ENCODE assay signal across 19 cellular contexts in genomic region chr6:150617062-150617461, GRCh38. TPM values are rescaled to one million over a fixed set of nuclear protein-coding genes. Genes with fewer than 3 reads are reported as not detected.
DNase-seq lines count a peak whose midpoint lies in the region; ATAC-seq and TF ChIP-seq lines count a peak whose summit lies in the region.
"Had no signal": no experiment of that assay in that cellular context is flagged by ENCODE, and none has a peak within 500 bp of the region (broad histone marks: within the 10 kb centered on the region; RNA-seq: fewer than 3 reads in every experiment).

No MANE protein-coding gene starts in this region.

- H3K36me3 ChIP-seq in A673 (ENCODE audit: insufficient read depth, low read length, poor library complexity, severe bottlenecking), result no peaks in the 10 kb centered on the region
- no peaks in the 10 kb centered on the region; the same call in 1 of the 2 replicates for H3K36me3 ChIP-seq in Karpas-422 (ENCODE audit: insufficient read depth, low read length)
- H3K36me3 ChIP-seq in mammary epithelial cell (ENCODE audit: insufficient read depth, low read length), result no peaks in the 10 kb centered on the region
- H3K36me3 ChIP-seq in CD8-positive, alpha-beta memory T cell (ENCODE audit: insufficient read depth, low read length), result no peaks in the 10 kb centered on the region
- H3K36me3 ChIP-seq: MG63 had no signal

- ATAC-seq in activated T-cell treated with anti-CD3 and anti-CD28 coated beads, Interleukin-2, amount 50 U/mL, for 72 hours (replicated peaks in 1 of 2), result no peak
- ATAC-seq: A549 had no signal

- peaks cover 88% of the 10 kb centered on the region for H3K4me1 Mint-ChIP-seq in endothelial cell (ENCODE audit: unreplicated experiment)
- H3K4me1 Mint-ChIP-seq in progenitor cell of endocrine pancreas (ENCODE audit: low read depth), result peaks cover 53% of the 10 kb centered on the region
- H3K4me1 Mint-ChIP-seq in activated T-cell treated with anti-CD3 and anti-CD28 coated beads, Interleukin-2, amount 50 U/mL, for 72 hours (ENCODE audit: low read depth), result peaks cover 17% of the 10 kb centered on the region
- no peaks in the 10 kb centered on the region for H3K4me1 Mint-ChIP-seq in CD8-positive, alpha-beta memory T cell

- H3K27me3 ChIP-seq in A673 (replicated peaks; ENCODE audit: insufficient read depth, low read depth, low read length, poor library complexity) (no peaks in the 10 kb centered on the region), Karpas-422 (ENCODE audit: low read length) (no peaks in the 10 kb centered on the region), mammary epithelial cell (ENCODE audit: insufficient read depth, low read length) (no peaks in the 10 kb centered on the region)
- no peaks in the 10 kb centered on the region for H3K27me3 ChIP-seq in CD8-positive, alpha-beta memory T cell (ENCODE audit: insufficient read depth, low read length, poor library complexity, severe bottlenecking)
- H3K27me3 ChIP-seq: MG63 had no signal

- no peaks in the 10 kb centered on the region for H3K9me2 ChIP-seq in Karpas-422 (replicated peaks; ENCODE audit: insufficient read depth, low read length)

- in situ Hi-C loops in mammary epithelial cell (cut with MboI; ENCODE audit: low sequenced_read_pairs in 2 of 2), result no loop called here

- peak overlapping the region; percentile 72 for H3K27ac ChIP-seq in A673 (ENCODE audit: low read depth, low read length, poor library complexity, severe bottlenecking)
- peak overlapping the region; percentile 97 for H3K27ac ChIP-seq in Karpas-422 (ENCODE audit: low read length)
- H3K27ac ChIP-seq in mammary epithelial cell (ENCODE audit: insufficient read depth, low read depth, low read length), result no peak overlapping the region
- no peak overlapping the region for H3K27ac ChIP-seq in CD8-positive, alpha-beta memory T cell (ENCODE audit: low read depth, low read length)
- H3K27ac ChIP-seq: A549, KMS-11 had no signal

- H3K4me2 ChIP-seq in Karpas-422 (ENCODE audit: low read depth, low read length, poor library complexity, severe bottlenecking), result peak overlapping the region; percentile 57
- no peak overlapping the region for H3K4me2 ChIP-seq in mammary epithelial cell (ENCODE audit: insufficient read depth, low read depth, low read length)
- H3K4me2 ChIP-seq: A549, KMS-11 had no signal

- POLR2A ChIA-PET in A673 (lab: Charles Lee; ENCODE audit: low non-redundant PET), result no interaction called here
- POLR2A ChIA-PET in CD8-positive, alpha-beta memory T cell (lab: Charles Lee), result no interaction called here

- peak overlapping the region; percentile 65 for H3K4me3 Mint-ChIP-seq in endothelial cell (ENCODE audit: unreplicated experiment)
- no peak overlapping the region for H3K4me3 Mint-ChIP-seq in progenitor cell of endocrine pancreas (ENCODE audit: low read depth)
- H3K4me3 Mint-ChIP-seq in activated T-cell treated with anti-CD3 and anti-CD28 coated beads, Interleukin-2, amount 50 U/mL, for 72 hours, result no peak overlapping the region
- no peak overlapping the region for H3K4me3 Mint-ChIP-seq in CD8-positive, alpha-beta memory T cell
- H3K4me3 Mint-ChIP-seq: CD14-positive monocyte had no signal

- H4K20me1 ChIP-seq in Karpas-422 (ENCODE audit: insufficient read depth, low read depth, low read length) (peaks cover 20% of the 10 kb centered on the region; the same call in 1 of the 2 replicates), mammary epithelial cell (ENCODE audit: insufficient read depth, low read length) (no peaks in the 10 kb centered on the region)

- BruUV-seq in A673 (replicated peaks; lab: Mats Ljungman, UMichigan) (no TSS peak), mammary epithelial cell (replicated peaks; lab: Mats Ljungman, UMichigan) (no TSS peak)

- peak overlapping the region; percentile 16 for H3K4me3 ChIP-seq in A673 (ENCODE audit: low read depth, low read length, poor library complexity, severe bottlenecking)
- peak overlapping the region; percentile 6; the same call in 1 of the 2 replicates for H3K4me3 ChIP-seq in Karpas-422 (ENCODE audit: low read length)
- H3K4me3 ChIP-seq in mammary epithelial cell (replicated peaks in 1 of 3; ENCODE audit: insufficient read depth in 1 of 3, low read depth in 2 of 3, low read length in 3 of 3), result no peak overlapping the region
- H3K4me3 ChIP-seq in CD8-positive, alpha-beta memory T cell (ENCODE audit: low read length), result no peak overlapping the region
- H3K4me3 ChIP-seq: A549, MG63 had no signal

- CTCF ChIA-PET in A673 (lab: Charles Lee) (interaction anchor here (0.6 kb wide), 1 partner anchor 20 kb away, joined by 3 read pairs; no protein-coding TSS in a partner anchor), mammary epithelial cell (lab: Charles Lee; ENCODE audit: low non-redundant PET) (no interaction called here)
- CTCF ChIA-PET in CD8-positive, alpha-beta memory T cell (lab: Charles Lee), result no interaction called here

- dilution Hi-C loops in mammary epithelial cell (cut with HindIII; ENCODE audit: low sequenced_read_pairs), result no loop called here

- no peak overlapping the region for H2AFZ ChIP-seq in Karpas-422 (ENCODE audit: low read length)
- H2AFZ ChIP-seq in mammary epithelial cell (ENCODE audit: low read depth, low read length), result no peak overlapping the region

- H3K9me3 Mint-ChIP-seq in endothelial cell (ENCODE audit: unreplicated experiment) (no peaks in the 10 kb centered on the region), progenitor cell of endocrine pancreas (ENCODE audit: low read depth) (no peaks in the 10 kb centered on the region)
- H3K9me3 Mint-ChIP-seq in activated T-cell treated with anti-CD3 and anti-CD28 coated beads, Interleukin-2, amount 50 U/mL, for 72 hours, result no peaks in the 10 kb centered on the region
- H3K9me3 Mint-ChIP-seq in CD8-positive, alpha-beta memory T cell, result no peaks in the 10 kb centered on the region
- H3K9me3 Mint-ChIP-seq: CD14-positive monocyte had no signal

- H3K27me3 Mint-ChIP-seq in endothelial cell (ENCODE audit: unreplicated experiment), result peaks cover 4% of the 10 kb centered on the region
- no peaks in the 10 kb centered on the region for H3K27me3 Mint-ChIP-seq in progenitor cell of endocrine pancreas
- H3K27me3 Mint-ChIP-seq in activated T-cell treated with anti-CD3 and anti-CD28 coated beads, Interleukin-2, amount 50 U/mL, for 72 hours (ENCODE audit: low read depth), result peaks cover 35% of the 10 kb centered on the region
- H3K27me3 Mint-ChIP-seq in CD8-positive, alpha-beta memory T cell, result peaks cover 1 to 4% of the 10 kb centered on the region in 2 donors

- H3K9ac ChIP-seq in Karpas-422 (ENCODE audit: low read length) (peak overlapping the region; percentile 20), mammary epithelial cell (ENCODE audit: insufficient read depth, low read length) (no peak overlapping the region)
- H3K9ac ChIP-seq: KMS-11 had no signal

- H3K4me1 ChIP-seq in A673 (ENCODE audit: insufficient read depth, low read length, poor library complexity, severe bottlenecking), result peaks cover 39% of the 10 kb centered on the region
- H3K4me1 ChIP-seq in Karpas-422 (ENCODE audit: low read length), result peaks cover 99% of the 10 kb centered on the region
- no peaks in the 10 kb centered on the region for H3K4me1 ChIP-seq in mammary epithelial cell (ENCODE audit: insufficient read depth, low read length)
- no peaks in the 10 kb centered on the region for H3K4me1 ChIP-seq in CD8-positive, alpha-beta memory T cell (ENCODE audit: insufficient read depth, low read length)
- H3K4me1 ChIP-seq: A549 had no signal

- TF ChIP-seq CTCF in A673 (conservative IDR thresholded peaks at IDR 0.05; ENCODE audit: low read depth, low read length) (no peak), endothelial cell (IDR thresholded peaks at IDR 0.05; ENCODE audit: unreplicated experiment) (no peak), progenitor cell of endocrine pancreas (IDR thresholded peaks at IDR 0.05; ENCODE audit: unreplicated experiment) (no peak), mammary epithelial cell (conservative IDR thresholded peaks at IDR 0.05 in 1 of 2, IDR thresholded peaks at IDR 0.05 in 1 of 2; ENCODE audit: extremely low read depth in 1 of 2, insufficient read depth in 1 of 2, low read depth in 1 of 2, low read length in 2 of 2) (no peak)

- no peaks in the 10 kb centered on the region for H3K9me3 ChIP-seq in A673 (ENCODE audit: low read depth, low read length, poor library complexity, severe bottlenecking)
- no peaks in the 10 kb centered on the region for H3K9me3 ChIP-seq in Karpas-422 (ENCODE audit: low read length)
- H3K9me3 ChIP-seq in mammary epithelial cell (replicated peaks; ENCODE audit: insufficient read depth, low read length), result no peaks in the 10 kb centered on the region
- no peaks in the 10 kb centered on the region for H3K9me3 ChIP-seq in CD8-positive, alpha-beta memory T cell (ENCODE audit: low read length)
- H3K9me3 ChIP-seq: A549, MG63 had no signal

- peak; percentile 86 for DNase-seq in A673 (ENCODE audit: low spot score)
- DNase-seq in Karpas-422, result no peak
- DNase-seq in endothelial cell (ENCODE audit: low spot score), result no peak
- no peak for DNase-seq in progenitor cell of endocrine pancreas (ENCODE audit: low spot score, unreplicated experiment)
- DNase-seq in mammary epithelial cell, result no peak
- no peak for DNase-seq in activated T-cell treated with anti-CD3 and anti-CD28 coated beads, Interleukin-2, amount 50 U/mL, for 72 hours
- no peak for DNase-seq in CD8-positive, alpha-beta memory T cell
- no peak for DNase-seq in activated effector memory CD4-positive, alpha-beta T cell treated with Interleukin-2 at 50 U/mL for 16 hours
- DNase-seq: COR-L47, H7, MG63, NCI-H1092, NCI-H146, NCI-H2081, NCI-H510A treated with DMSO at 0.1 percent for 48 hours, NCI-H82 had no signal

- H3K27ac Mint-ChIP-seq in endothelial cell (ENCODE audit: unreplicated experiment), result peak overlapping the region; percentile 94
- peak overlapping the region; percentile 90 for H3K27ac Mint-ChIP-seq in progenitor cell of endocrine pancreas
- no peak overlapping the region for H3K27ac Mint-ChIP-seq in activated T-cell treated with anti-CD3 and anti-CD28 coated beads, Interleukin-2, amount 50 U/mL, for 72 hours
- no peak overlapping the region for H3K27ac Mint-ChIP-seq in CD8-positive, alpha-beta memory T cell
- H3K27ac Mint-ChIP-seq: CD14-positive monocyte had no signal

- peaks cover 98% of the 10 kb centered on the region for H3K79me2 ChIP-seq in Karpas-422 (ENCODE audit: low read length)
- peaks cover 48% of the 10 kb centered on the region for H3K79me2 ChIP-seq in mammary epithelial cell (ENCODE audit: insufficient read depth, low read length)

- H3K36me3 Mint-ChIP-seq in endothelial cell (ENCODE audit: low read depth, unreplicated experiment), result peaks cover 26% of the 10 kb centered on the region
- peaks cover 5% of the 10 kb centered on the region for H3K36me3 Mint-ChIP-seq in progenitor cell of endocrine pancreas (ENCODE audit: insufficient read depth)
- peaks cover 0 to 2% of the 10 kb centered on the region in 2 donors for H3K36me3 Mint-ChIP-seq in activated T-cell treated with anti-CD3 and anti-CD28 coated beads, Interleukin-2, amount 50 U/mL, for 72 hours (ENCODE audit: insufficient read depth in 2 of 2)
- no peaks in the 10 kb centered on the region for H3K36me3 Mint-ChIP-seq in CD8-positive, alpha-beta memory T cell
- H3K36me3 Mint-ChIP-seq: CD14-positive monocyte had no signal

- intact Hi-C loops in A673 (cut with micrococcal nuclease; ENCODE audit: unreplicated experiment) (no loop called here), mammary epithelial cell (cut with micrococcal nuclease) (no loop called here)

- WGBS in mammary epithelial cell (ENCODE audit: low coverage, missing lambda C conversion rate), result 90% methylated on average over 3 of the region's 3 CpGs

RNA-seq across cellular contexts. Expression of gene PLEKHG1, which starts 17.4 kb away (rescaled TPM):
- total RNA-seq in A673 (2021) (4.1 and 4.5 TPM in 2 replicates), endothelial cell (ENCODE audit: unreplicated experiment) (135 TPM), progenitor cell of endocrine pancreas (38.8 and 42.2 TPM in 2 replicates), mammary epithelial cell (10 to 100 TPM; 35.3 to 63.2 TPM)
- total RNA-seq in Karpas-422 (2014; rRNA removed; shearing (Covaris generic); ENCODE audit: low replicate concordance), result 69.0 and 92.4 TPM in 2 replicates
- polyA plus RNA-seq in mammary epithelial cell, result 8.6 TPM
- 37.3 TPM for polyA minus RNA-seq in mammary epithelial cell
- 10 to 100 TPM; 25.0 to 27.1 TPM for total RNA-seq in activated T-cell treated with anti-CD3 and anti-CD28 coated beads, Interleukin-2, amount 50 U/mL, for 72 hours
- total RNA-seq in CD8-positive, alpha-beta memory T cell, result 1 to 10 TPM; 8.8 to 9.4 TPM
- polyA plus RNA-seq in CD8-positive, alpha-beta memory T cell, result 1.9 TPM

Comparison
In these comparisons a context has a peak if more than half of its experiments do, and no peak if none do; other contexts are left out.
1. H3K27ac ChIP-seq: peak in A673 (single experiment) and Karpas-422 (single experiment); none in mammary epithelial cell (single experiment) and CD8-positive, alpha-beta memory T cell (single experiment).
2. H3K4me3 ChIP-seq: peak in A673 (single experiment) and Karpas-422 (single experiment); none in mammary epithelial cell (0 of 3) and CD8-positive, alpha-beta memory T cell (single experiment).
3. H3K27ac Mint-ChIP-seq: peak in endothelial cell (single experiment) and progenitor cell of endocrine pancreas (single experiment); none in activated T-cell treated with anti-CD3 and anti-CD28 coated beads, Interleukin-2, amount 50 U/mL, for 72 hours (single experiment) and CD8-positive, alpha-beta memory T cell (0 of 8).